ENCODE assay signal across 1 cellular context in genomic region chr2:127437781-127438726, GRCh38.
TF ChIP-seq lines count a peak whose summit lies in the region.

No MANE protein-coding gene starts in this region.

TF ChIP-seq in K562, 482 proteins besides CTCF, POLR2A, EP300 and RAD21:
- no peak for TF ChIP-seq CTBP1 (IDR thresholded peaks at IDR 0.05; ENCODE audit: borderline replicate concordance)
- TF ChIP-seq CBX3 (IDR thresholded peaks at IDR 0.05; ENCODE audit: borderline replicate concordance in 1 of 2, low read length in 2 of 2), result no peak
- TF ChIP-seq TAF15 (IDR thresholded peaks at IDR 0.05; ENCODE audit: low read depth, low read length), result no peak
- no peak for TF ChIP-seq ZNF507 (tag; conservative IDR thresholded peaks at IDR 0.05)
- 0 out of 2 replicates have a peak, but pooled peaks have one; percentile 34 for TF ChIP-seq SPI1 (IDR thresholded peaks at IDR 0.05; ENCODE audit: borderline replicate concordance, low read depth, low read length)
- TF ChIP-seq EP400 (IDR thresholded peaks at IDR 0.05), result no peak
- no peak for TF ChIP-seq SRSF9 (IDR thresholded peaks at IDR 0.05; ENCODE audit: borderline replicate concordance, low read depth, low read length)
- TF ChIP-seq HOXB6 (CRISPR knock-in tag; IDR thresholded peaks at IDR 0.05; ENCODE audit: borderline replicate concordance), result no peak
TF ChIP-seq in K562: peak in this region for 1.
